In genomic region chr1:161427733-161428516, GRCh38 we compare ENCODE assay signal across 9 cellular contexts.
A peak's percentile ranks its signal among the peaks of the same experiment; 100 is the strongest.
DNase-seq lines count a peak whose midpoint lies in the region; ATAC-seq, FAIRE-seq and TF ChIP-seq lines count a peak whose summit lies in the region.
"Had no signal": no experiment of that assay in that cellular context is flagged by ENCODE, and none has a peak within 500 bp of the region (broad histone marks: within the 10 kb centered on the region; RNA-seq: fewer than 3 reads in every experiment).

No MANE protein-coding gene starts in this region.

- no peaks in the 10 kb centered on the region for H3K9me3 ChIP-seq in pancreas

- peak; percentile 72 for DNase-seq in ELR (ENCODE audit: low read depth)
- no peak for DNase-seq in LNCaP clone FGC (ENCODE audit: low read depth)
- peak; percentile 37 for DNase-seq in cerebellar cortex (ENCODE audit: low spot score)
- DNase-seq in pancreas: peak in 2 of 6 donors; percentile 34 to 51
- DNase-seq in medulla oblongata (ENCODE audit: extremely low spot score): no peak
- no peak for DNase-seq in Right ventricle myocardium superior

- WGBS in pancreas, 2 donors: 34 to 36% methylated on average over 18 of the region's 18 CpGs

- H3K27me3 ChIP-seq in pancreas: no peaks in the 10 kb centered on the region

- no peak for FAIRE-seq in pancreas (lab: Jason Lieb, UNC)

- no peak overlapping the region for H3K27ac ChIP-seq in pancreas
- H3K27ac ChIP-seq: HL-60 had no signal

- TF ChIP-seq CTCF in LNCaP clone FGC (IDR thresholded peaks at IDR 0.05; ENCODE audit: control insufficient read depth, extremely low read depth, insufficient read depth) (no peak), pancreas (IDR thresholded peaks at IDR 0.05) (no peak)

- no peaks in the 10 kb centered on the region for H3K4me1 ChIP-seq in pancreas

- intact Hi-C loops in pancreas (cut with DNase I): no loop called here
- intact Hi-C loops in Right ventricle myocardium superior (cut with DNase I): no loop called here

- no peaks in the 10 kb centered on the region for H3K36me3 ChIP-seq in pancreas

- ATAC-seq in pancreas: peak in 3 of 4 donors; percentile 32 to 86 (median 76)
- no peak for ATAC-seq in HG03378 (IDR thresholded peaks at IDR 0.05; ENCODE audit: unreplicated experiment)
- no peak for ATAC-seq in HG03565 (IDR thresholded peaks at IDR 0.05; ENCODE audit: unreplicated experiment)
- ATAC-seq in Right ventricle myocardium superior (ENCODE audit: poor library complexity): no peak

- H3K4me3 ChIP-seq in LNCaP clone FGC (ENCODE audit: low read depth, low read length): peak overlapping the region; percentile 46
- no peak overlapping the region for H3K4me3 ChIP-seq in pancreas

Comparison
In these comparisons a context has a peak if more than half of its experiments do, and no peak if none do; other contexts are left out.
1. DNase-seq: peak in ELR (single experiment) and cerebellar cortex (single experiment); none in LNCaP clone FGC (single experiment), medulla oblongata (single experiment) and Right ventricle myocardium superior (single experiment).
2. ATAC-seq: peak in pancreas (3 of 4); none in HG03378 (single experiment), HG03565 (single experiment) and Right ventricle myocardium superior (single experiment).